ENCODE assay signal across 8 cellular contexts in genomic region chr1:167221126-167221803, GRCh38. TPM values are rescaled to one million over a fixed set of nuclear protein-coding genes. Genes with fewer than 3 reads are reported as not detected.
DNase-seq lines count a peak whose midpoint lies in the region; ATAC-seq and TF ChIP-seq lines count a peak whose summit lies in the region.

No MANE protein-coding gene starts in this region.

- H3K27ac ChIP-seq in RWPE2 (ENCODE audit: poor library complexity, severe bottlenecking) (peak overlapping the region; percentile 86), dorsolateral prefrontal cortex (peak overlapping the region; percentile 87 to 99 (median 97)), thyroid gland (peak overlapping the region; percentile 96 to 98 (median 98))

- H3K36me3 Mint-ChIP-seq in mesothelial cell of epicardium: no peaks in the 10 kb centered on the region

- H3K36me3 ChIP-seq in RWPE2 (ENCODE audit: low read depth) (no peaks in the 10 kb centered on the region), thyroid gland (no peaks in the 10 kb centered on the region)

- H3K4me1 ChIP-seq in RWPE2 (ENCODE audit: insufficient read depth, poor library complexity, severe bottlenecking) (peaks cover 16% of the 10 kb centered on the region), thyroid gland (peaks cover 0 to 19% of the 10 kb centered on the region in 2 donors)

- H3K4me3 ChIP-seq in RWPE2 (ENCODE audit: severe bottlenecking) (peak overlapping the region; percentile 60), dorsolateral prefrontal cortex (peak overlapping the region; percentile 67 to 99 (median 94)), thyroid gland (replicated peaks in 1 of 3) (peak overlapping the region; percentile 47 to 82 (median 60))

- intact Hi-C loops in dorsolateral prefrontal cortex (cut with DNase I): loop anchor here (2.0 to 10.0 kb wide), 8 partner anchors 46 to 384 kb away; partner anchors contain the start of genes CREG1 (in 2 of the 2) and POGK (in 1 of the 2)
- intact Hi-C loops in thyroid gland (cut with DNase I): no loop called here

- ATAC-seq in HG02852 (IDR thresholded peaks at IDR 0.05; ENCODE audit: unreplicated experiment): peak; percentile 14
- no peak for ATAC-seq in RWPE2 (ENCODE audit: low read depth)

- peak; percentile 18 for DNase-seq in activated effector memory CD4-positive, alpha-beta T cell treated with Interleukin-2 at 50 U/mL for 16 hours
- no peak for DNase-seq in activated effector memory CD4-positive, alpha-beta T cell treated with anti-CD3 and anti-CD28 coated beads, Interleukin-2, amount 50 U/mL, for 16 hours
- DNase-seq in RWPE2 (ENCODE audit: low spot score) (no peak), dorsolateral prefrontal cortex (peak in 4 of 10 donors; percentile 16 to 57 (median 34)), mesothelial cell of epicardium (ENCODE audit: low spot score in 2 of 2, unreplicated experiment in 2 of 2) (peak; percentile 39 to 68), thyroid gland (peak; percentile 27 to 41), GF-D8 (lab: John Stamatoyannopoulos, UW) (no peak)

- H3K4me1 Mint-ChIP-seq in mesothelial cell of epicardium: peaks cover 41% of the 10 kb centered on the region

- H3K9me3 ChIP-seq in RWPE2 (ENCODE audit: severe bottlenecking) (no peaks in the 10 kb centered on the region), thyroid gland (no peaks in the 10 kb centered on the region)

- 0% methylated on average over 8 to 12 of the region's 83 CpGs for WGBS in thyroid gland, 2 donors

- peaks cover 2% of the 10 kb centered on the region for H3K27me3 Mint-ChIP-seq in mesothelial cell of epicardium (ENCODE audit: low read depth)

- TF ChIP-seq POLR2A in thyroid gland (IDR thresholded peaks at IDR 0.05): no peak

- H3K27ac Mint-ChIP-seq in mesothelial cell of epicardium: peak overlapping the region; percentile 93

- H3K27me3 ChIP-seq in RWPE2 (ENCODE audit: insufficient read depth, poor library complexity, severe bottlenecking) (no peaks in the 10 kb centered on the region), dorsolateral prefrontal cortex (no peaks in the 10 kb centered on the region), thyroid gland (no peaks in the 10 kb centered on the region)

- peak overlapping the region; percentile 97 for H3K4me3 Mint-ChIP-seq in mesothelial cell of epicardium

- H3K9me3 Mint-ChIP-seq in mesothelial cell of epicardium: peaks cover 6% of the 10 kb centered on the region

- TF ChIP-seq CTCF in RWPE2 (IDR thresholded peaks at IDR 0.05; ENCODE audit: poor library complexity, severe bottlenecking): no peak
- TF ChIP-seq CTCF in dorsolateral prefrontal cortex (IDR thresholded peaks at IDR 0.05 in 54 of 56, conservative IDR thresholded peaks at IDR 0.05 in 2 of 56; ENCODE audit: low read depth in 1 of 56, partially characterized antibody in 56 of 56): no peak
- no peak for TF ChIP-seq CTCF in mesothelial cell of epicardium (IDR thresholded peaks at IDR 0.05; ENCODE audit: unreplicated experiment)
- TF ChIP-seq CTCF in thyroid gland (IDR thresholded peaks at IDR 0.05): no peak

RNA-seq across cellular contexts. Expression of gene POU2F1, which starts 0.6 kb away (rescaled TPM):
- 10 to 100 TPM; 14.7 to 50.1 (median 30.5) TPM for total RNA-seq in dorsolateral prefrontal cortex
- 26.1 to 32.8 TPM (median 29.1 TPM) in 3 replicates for total RNA-seq in mesothelial cell of epicardium
- total RNA-seq in thyroid gland: 10 to 100 TPM; 14.0 to 45.5 (median 19.8) TPM

Comparison
In these comparisons a context has a peak if more than half of its experiments do, and no peak if none do; other contexts are left out.
1. DNase-seq: peak in activated effector memory CD4-positive, alpha-beta T cell treated with Interleukin-2 at 50 U/mL for 16 hours (single experiment), mesothelial cell of epicardium (2 of 2) and thyroid gland (2 of 2); none in activated effector memory CD4-positive, alpha-beta T cell treated with anti-CD3 and anti-CD28 coated beads, Interleukin-2, amount 50 U/mL, for 16 hours (single experiment), RWPE2 (single experiment) and GF-D8 (single experiment).
2. Peak in every context shown above with its lines, with median percentiles within 50 percentile points of each other: H3K27ac ChIP-seq and H3K4me3 ChIP-seq.